Comparison of ENCODE assay signal across 12 cellular contexts in genomic region chr18:49046125-49046524, GRCh38.
"Had no signal": no experiment of that assay in that cellular context is flagged by ENCODE, and none has a peak within 500 bp of the region (broad histone marks: within the 10 kb centered on the region; RNA-seq: fewer than 3 reads in every experiment).

No MANE protein-coding gene starts in this region.

- H3K27me3 Mint-ChIP-seq: type B pancreatic cell had no signal

- H3K4me3 Mint-ChIP-seq: brain, endodermal cell, natural killer cell, type B pancreatic cell had no signal

- H3K4me3 ChIP-seq: lung, sigmoid colon had no signal

- ATAC-seq: left colon had no signal

- H3K9me3 Mint-ChIP-seq: activated T-helper 2 cell treated with anti-CD3 and anti-CD28 coated beads, Interferon-gamma antibody, Interleukin-2, Interleukin-4, amounts not matched to agents 10 μg/mL and 5 μg/mL and 100 μg/mL, durations not matched to agents 14 hours and 24 hours and 36 hours; brain; endodermal cell; natural killer cell; type B pancreatic cell had no signal

- H3K27ac Mint-ChIP-seq: activated T-helper 2 cell treated with anti-CD3 and anti-CD28 coated beads, Interferon-gamma antibody, Interleukin-2, Interleukin-4, amounts not matched to agents 10 μg/mL and 5 μg/mL and 100 μg/mL, durations not matched to agents 14 hours and 24 hours and 36 hours; type B pancreatic cell had no signal

- H3K9me3 ChIP-seq: sigmoid colon had no signal

- DNase-seq: activated naive CD4-positive, alpha-beta T cell treated with anti-CD3 and anti-CD28 coated beads, Interleukin-2, amount 50 U/mL, for 16 hours; amniotic stem cell; left colon; natural killer cell; sigmoid colon; stimulated activated CD4-positive, alpha-beta T cell treated with anti-CD3 and anti-CD28 coated beads, Interleukin-2, amount 100 ng/mL, for 24 hours; stimulated activated naive CD4-positive, alpha-beta T cell had no signal

- H3K27me3 ChIP-seq: sigmoid colon had no signal
